Comparison of ENCODE assay signal across 8 cellular contexts in genomic region chr7:4738711-4739527, GRCh38. TPM values are rescaled to one million over a fixed set of nuclear protein-coding genes. Genes with fewer than 3 reads are reported as not detected.
DNase-seq lines count a peak whose midpoint lies in the region; ATAC-seq, FAIRE-seq and TF ChIP-seq lines count a peak whose summit lies in the region.

No MANE protein-coding gene starts in this region.

- no peaks in the 10 kb centered on the region for H3K27me3 ChIP-seq in A673 (replicated peaks; ENCODE audit: insufficient read depth, low read depth, low read length, poor library complexity)
- H3K27me3 ChIP-seq in duodenal mucosa (ENCODE audit: control insufficient read depth in 1 of 2, insufficient read depth in 2 of 2, low read length in 2 of 2), result no peaks in the 10 kb centered on the region
- H3K27me3 ChIP-seq in upper lobe of right lung, result no peaks in the 10 kb centered on the region
- H3K27me3 ChIP-seq in suprapubic skin, result no peaks in the 10 kb centered on the region

- H3K27ac Mint-ChIP-seq in T-helper 1 cell treated with Interleukin-12 subunit alpha and Interleukin-12 subunit beta and Interleukin-4 antibody, amounts not matched to agents 30 μg/mL and 1 μg/mL, for 36 hours, result peak overlapping the region; percentile 86

- peak overlapping the region; percentile 83 for H3K27ac ChIP-seq in A673 (ENCODE audit: low read depth, low read length, poor library complexity, severe bottlenecking)
- peak overlapping the region; percentile 20 for H3K27ac ChIP-seq in duodenal mucosa (ENCODE audit: low read depth, low read length)
- peak overlapping the region; percentile 96 for H3K27ac ChIP-seq in mesodermal cell (ENCODE audit: low read depth, low read length, severe bottlenecking)
- peak overlapping the region; percentile 71 for H3K27ac ChIP-seq in upper lobe of right lung
- H3K27ac ChIP-seq in suprapubic skin, result no peak overlapping the region

- H3K4me1 ChIP-seq in A673 (ENCODE audit: insufficient read depth, low read length, poor library complexity, severe bottlenecking) (peaks cover 25% of the 10 kb centered on the region), duodenal mucosa (ENCODE audit: control insufficient read depth in 1 of 2, insufficient read depth in 2 of 2, low read length in 2 of 2) (peaks cover 35 to 38% of the 10 kb centered on the region in 2 donors), mesodermal cell (ENCODE audit: control insufficient read depth, insufficient read depth, low read length, poor library complexity, severe bottlenecking) (peaks cover 25% of the 10 kb centered on the region), upper lobe of right lung (peaks cover 26% of the 10 kb centered on the region), suprapubic skin (peaks cover 31% of the 10 kb centered on the region)

- H3K36me3 ChIP-seq in A673 (ENCODE audit: insufficient read depth, low read length, poor library complexity, severe bottlenecking) (peaks cover 5% of the 10 kb centered on the region), duodenal mucosa (ENCODE audit: control insufficient read depth in 1 of 2, insufficient read depth in 2 of 2, low read length in 2 of 2) (peaks cover 2 to 22% of the 10 kb centered on the region in 2 donors), mesodermal cell (ENCODE audit: control insufficient read depth, insufficient read depth, low read length) (peaks cover 36% of the 10 kb centered on the region), upper lobe of right lung (peaks cover 23% of the 10 kb centered on the region), suprapubic skin (peaks cover 18% of the 10 kb centered on the region)

- H3K9me3 Mint-ChIP-seq in T-helper 1 cell treated with Interleukin-12 subunit alpha and Interleukin-12 subunit beta and Interleukin-4 antibody, amounts not matched to agents 30 μg/mL and 1 μg/mL, for 36 hours, result no peaks in the 10 kb centered on the region

- H3K4me3 Mint-ChIP-seq in T-helper 1 cell treated with Interleukin-12 subunit alpha and Interleukin-12 subunit beta and Interleukin-4 antibody, amounts not matched to agents 30 μg/mL and 1 μg/mL, for 36 hours, result peak overlapping the region; percentile 78

- H3K9me3 ChIP-seq in A673 (ENCODE audit: low read depth, low read length, poor library complexity, severe bottlenecking) (no peaks in the 10 kb centered on the region), duodenal mucosa (ENCODE audit: control insufficient read depth in 1 of 2, low read length in 2 of 2) (no peaks in the 10 kb centered on the region), mesodermal cell (ENCODE audit: control insufficient read depth, low read length) (no peaks in the 10 kb centered on the region), upper lobe of right lung (no peaks in the 10 kb centered on the region), suprapubic skin (no peaks in the 10 kb centered on the region)

- POLR2A ChIA-PET in A673 (lab: Charles Lee; ENCODE audit: low non-redundant PET), result no interaction called here

- no peak for TF ChIP-seq EP300 in suprapubic skin (IDR thresholded peaks at IDR 0.05)

- intact Hi-C loops in A673 (cut with micrococcal nuclease; ENCODE audit: unreplicated experiment) (loop anchor here (5.0 kb wide), 1 partner anchor 52 kb away; no protein-coding TSS in a partner anchor), upper lobe of right lung (cut with DNase I) (no loop called here)

- FAIRE-seq in H54 (lab: Jason Lieb, UNC), result peak; percentile 76

- WGBS in mesodermal cell (ENCODE audit: insufficient coverage in 2 of 2), 2 experiments, result 20 to 28% methylated on average over 16 to 22 of the region's 23 CpGs
- WGBS in suprapubic skin, result 68% methylated on average over 23 of the region's 23 CpGs

- peak overlapping the region; percentile 28 for H3K4me3 ChIP-seq in A673 (ENCODE audit: low read depth, low read length, poor library complexity, severe bottlenecking)
- peak overlapping the region; percentile 45 to 46 for H3K4me3 ChIP-seq in duodenal mucosa (ENCODE audit: low read depth in 1 of 2, low read length in 2 of 2)
- no peak overlapping the region for H3K4me3 ChIP-seq in mesodermal cell (ENCODE audit: extremely low read depth, insufficient read depth, low read length, poor library complexity, severe bottlenecking)
- H3K4me3 ChIP-seq in upper lobe of right lung, result peak overlapping the region; percentile 34
- H3K4me3 ChIP-seq in suprapubic skin, result no peak overlapping the region

- TF ChIP-seq CTCF in A673 (conservative IDR thresholded peaks at IDR 0.05; ENCODE audit: low read depth, low read length) (no peak), upper lobe of right lung (IDR thresholded peaks at IDR 0.05) (no peak), suprapubic skin (IDR thresholded peaks at IDR 0.05) (no peak)

- TSS peak; percentile 85 for BruUV-seq in A673 (replicated peaks; lab: Mats Ljungman, UMichigan)

- H3K27me3 Mint-ChIP-seq in T-helper 1 cell treated with Interleukin-12 subunit alpha and Interleukin-12 subunit beta and Interleukin-4 antibody, amounts not matched to agents 30 μg/mL and 1 μg/mL, for 36 hours (ENCODE audit: low read depth), result no peaks in the 10 kb centered on the region

- H3K36me3 Mint-ChIP-seq in T-helper 1 cell treated with Interleukin-12 subunit alpha and Interleukin-12 subunit beta and Interleukin-4 antibody, amounts not matched to agents 30 μg/mL and 1 μg/mL, for 36 hours (ENCODE audit: low read depth), result peaks cover 18% of the 10 kb centered on the region

- peak; percentile 85 for DNase-seq in A673 (ENCODE audit: low spot score)
- peak; percentile 95 for DNase-seq in H54 (ENCODE audit: insufficient read length, low spot score)
- no peak for DNase-seq in upper lobe of right lung
- no peak for DNase-seq in suprapubic skin (ENCODE audit: low spot score in 2 of 2)
- no peak for DNase-seq in NCI-H1930 (lab: John Stamatoyannopoulos, UW)

- H3K9ac ChIP-seq in duodenal mucosa (ENCODE audit: low read depth in 1 of 2, low read length in 2 of 2), result peak overlapping the region; percentile 25 to 44

- peak; percentile 77 for ATAC-seq in upper lobe of right lung

- TF ChIP-seq POLR2A in H54 (IDR thresholded peaks at IDR 0.05; ENCODE audit: low read depth, low read length) (peak; percentile 60), suprapubic skin (IDR thresholded peaks at IDR 0.05) (no peak)

- peaks cover 48% of the 10 kb centered on the region for H3K4me1 Mint-ChIP-seq in T-helper 1 cell treated with Interleukin-12 subunit alpha and Interleukin-12 subunit beta and Interleukin-4 antibody, amounts not matched to agents 30 μg/mL and 1 μg/mL, for 36 hours (ENCODE audit: low read depth)

- CTCF ChIA-PET in A673 (lab: Charles Lee), result no interaction called here

RNA-seq across cellular contexts. Expression of gene AP5Z1, which starts 36.5 kb away (rescaled TPM):
- 31.9 and 35.6 TPM in 2 replicates for total RNA-seq in A673 (2021)
- 17.0 TPM for polyA plus RNA-seq in mesodermal cell (2013, experiment 1 of 2)
- polyA plus RNA-seq in mesodermal cell (2013, experiment 2 of 2), result 11.0 TPM
- 48.9 TPM for total RNA-seq in upper lobe of right lung
- 10 to 100 TPM; 26.2 to 81.2 (median 52.2) TPM for total RNA-seq in suprapubic skin

RNA-seq across cellular contexts. Expression of gene FOXK1, which starts 56.8 kb away (rescaled TPM):
- total RNA-seq in A673 (2021) (43.8 and 46.2 TPM in 2 replicates), upper lobe of right lung (33.3 TPM), suprapubic skin (10 to 100 TPM; 37.5 to 68.5 (median 46.6) TPM)
- 15.0 TPM for polyA plus RNA-seq in mesodermal cell (2013, experiment 1 of 2)
- 11.8 TPM for polyA plus RNA-seq in mesodermal cell (2013, experiment 2 of 2)

Comparison
In these comparisons a context has a peak if more than half of its experiments do, and no peak if none do; other contexts are left out.
1. DNase-seq: peak in A673 (single experiment) and H54 (single experiment); none in upper lobe of right lung (single experiment), suprapubic skin (0 of 2) and NCI-H1930 (0 of 2).
2. H3K4me3 ChIP-seq: peak in A673 (single experiment), duodenal mucosa (2 of 2) and upper lobe of right lung (single experiment); none in mesodermal cell (single experiment) and suprapubic skin (single experiment).